9 cellular contexts compared by ENCODE assay signal in the genomic region with DNA sequence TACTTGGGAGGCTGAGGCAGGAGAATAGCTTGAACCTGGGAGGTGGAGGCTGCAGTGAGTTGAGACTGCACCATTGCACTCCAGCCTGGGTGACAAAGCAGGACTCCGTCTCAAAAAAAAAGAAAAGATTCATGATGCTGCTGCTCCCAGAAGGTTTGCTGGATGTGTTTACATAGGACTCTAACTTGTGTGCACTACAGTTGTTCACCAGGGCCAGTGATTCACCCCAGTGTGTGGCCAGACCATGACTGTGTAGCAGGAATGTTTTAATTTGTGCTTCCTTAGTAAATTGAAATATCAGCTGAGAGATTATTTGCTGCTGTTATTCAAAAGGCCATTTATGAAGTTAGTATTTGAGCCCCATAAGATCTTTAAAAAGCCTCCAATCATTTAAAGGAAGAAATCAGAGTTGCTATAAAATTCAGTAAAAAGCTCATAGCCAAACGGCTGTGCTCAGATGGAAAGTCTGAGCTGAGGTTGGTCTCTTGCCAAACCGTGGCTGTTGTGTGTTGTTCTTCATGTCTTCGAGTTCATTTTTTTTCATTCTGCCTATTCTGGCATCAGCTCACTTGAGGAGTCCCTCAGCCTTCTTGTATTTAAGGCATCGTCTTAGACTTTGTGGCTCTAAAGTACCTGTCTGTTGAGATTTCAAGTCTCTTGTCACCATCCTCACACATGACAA. TPM values are rescaled to one million over a fixed set of nuclear protein-coding genes. Genes with fewer than 3 reads are reported as not detected.
DNase-seq lines count a peak whose midpoint lies in the region; ATAC-seq and TF ChIP-seq lines count a peak whose summit lies in the region.
"Had no signal": no experiment of that assay in that cellular context is flagged by ENCODE, and none has a peak within 500 bp of the region (broad histone marks: within the 10 kb centered on the region; RNA-seq: fewer than 3 reads in every experiment).

No MANE protein-coding gene starts in this region.

- POLR2A ChIA-PET in IMR-90 (lab: Charles Lee; ENCODE audit: unreplicated experiment): no interaction called here

- H3K27ac Mint-ChIP-seq in nephron progenitor cell: peak overlapping the region; percentile 76
- H3K27ac Mint-ChIP-seq: T-helper 1 cell treated with Interleukin-12 subunit alpha and Interleukin-12 subunit beta and Interleukin-4 antibody, amounts not matched to agents 30 μg/mL and 1 μg/mL, for 36 hours had no signal

- H3K23ac ChIP-seq in IMR-90 (ENCODE audit: low read depth, low read length): peak overlapping the region; percentile 72; the same call in 1 of the 2 replicates

- intact Hi-C loops in IMR-90 (cut with micrococcal nuclease) (no loop called here), psoas muscle (cut with DNase I) (no loop called here)

- H3K27ac ChIP-seq in IMR-90 (ENCODE audit: insufficient read depth, low read length) (peak overlapping the region; percentile 47; the same call in 1 of the 2 replicates), psoas muscle (no peak overlapping the region)

- H4K5ac ChIP-seq in IMR-90 (ENCODE audit: low read depth, low read length): no peak overlapping the region; the same call in 1 of the 2 replicates

- H3K4me1 ChIP-seq in IMR-90 (ENCODE audit: control insufficient read depth, insufficient read depth, low read length) (peaks cover 6% of the 10 kb centered on the region), psoas muscle (no peaks in the 10 kb centered on the region)

- TF ChIP-seq CTCF in IMR-90 (conservative IDR thresholded peaks at IDR 0.05; ENCODE audit: low read depth, low read length) (no peak), nephron progenitor cell (IDR thresholded peaks at IDR 0.05) (no peak), psoas muscle (IDR thresholded peaks at IDR 0.05) (no peak)

- ATAC-seq in IMR-90 (ENCODE audit: low read depth): peak; percentile 91
- ATAC-seq in psoas muscle: no peak
- ATAC-seq in GM18909 (IDR thresholded peaks at IDR 0.05; ENCODE audit: poor library complexity, unreplicated experiment): no peak

- no peak overlapping the region for H2AFZ ChIP-seq in IMR-90 (replicated peaks; ENCODE audit: low read length, poor library complexity)

- peak overlapping the region; percentile 67 for H2BK20ac ChIP-seq in IMR-90 (ENCODE audit: low read depth, low read length)

- no peak overlapping the region for H3K9ac ChIP-seq in IMR-90 (ENCODE audit: low read depth, low read length)

- peak overlapping the region; percentile 23; the same call in 1 of the 2 replicates for H3K4me2 ChIP-seq in IMR-90 (ENCODE audit: low read depth, low read length)

- WGBS in IMR-90 (ENCODE audit: extremely low coverage in 2 of 2, insufficient read length in 1 of 2), 2 experiments: 25% methylated on average over 4 of the region's 5 CpGs; no CpG with 5 or more reads in 1 of the 2 experiments
- 56 to 62% (median 57%) methylated on average over 5 of the region's 5 CpGs for WGBS in psoas muscle, 3 donors

- peak overlapping the region; percentile 16 for H2AK5ac ChIP-seq in IMR-90 (ENCODE audit: low read depth, low read length)

- dilution Hi-C loops in IMR-90 (cut with HindIII; ENCODE audit: low sequenced_read_pairs, unreplicated experiment): no loop called here

- CTCF ChIA-PET in IMR-90 (lab: Yijun Ruan, JAX): interaction anchor here (0.7 kb wide), 1 partner anchor 49 kb away, joined by 3 read pairs; a partner anchor contains a TSS

- H3K9me1 ChIP-seq in IMR-90 (ENCODE audit: insufficient read depth, low read length): peaks cover 5% of the 10 kb centered on the region; the same call in 1 of the 2 replicates

- no peaks in the 10 kb centered on the region for H3K4me1 Mint-ChIP-seq in nephron progenitor cell

- H3K27me3 ChIP-seq in IMR-90 (ENCODE audit: control insufficient read depth, insufficient read depth, low read length) (no peaks in the 10 kb centered on the region), psoas muscle (ENCODE audit: insufficient read depth in 3 of 3, low read length in 2 of 3) (no peaks in the 10 kb centered on the region)

- H3K14ac ChIP-seq in IMR-90 (replicated peaks; ENCODE audit: low read depth, low read length): peak overlapping the region; percentile 54

- peak overlapping the region in 1 of 2 experiments; percentile 68; a peak in 2 of 4 replicates for H4K8ac ChIP-seq in IMR-90 (ENCODE audit: low read depth in 2 of 2, low read length in 2 of 2)

- 0 out of 2 replicates have a peak, but pooled peaks have one; percentile 1 for TF ChIP-seq RAD21 in IMR-90 (IDR thresholded peaks at IDR 0.05; ENCODE audit: low read length)

- no peaks in the 10 kb centered on the region for H4K20me1 ChIP-seq in IMR-90 (ENCODE audit: insufficient read depth, low read length)

- H3K27me3 Mint-ChIP-seq in nephron progenitor cell (ENCODE audit: low read depth, poor library complexity): peaks cover 2% of the 10 kb centered on the region

- peak overlapping the region; percentile 77 for H2BK5ac ChIP-seq in IMR-90 (ENCODE audit: low read depth, low read length, poor library complexity, severe bottlenecking)

- H3K4me3 ChIP-seq in IMR-90 (ENCODE audit: insufficient read depth, low read depth, low read length): no peak overlapping the region
- H3K4me3 ChIP-seq in psoas muscle: no peak overlapping the region

- H3K56ac ChIP-seq in IMR-90 (ENCODE audit: extremely low read depth, insufficient read depth, low read length): peak overlapping the region; percentile 22

- peak overlapping the region; percentile 61 for H2BK120ac ChIP-seq in IMR-90 (ENCODE audit: low read depth, low read length)

- H3K4ac ChIP-seq in IMR-90 (ENCODE audit: low read depth, low read length): peak overlapping the region; percentile 54

- H3K79me1 ChIP-seq in IMR-90 (ENCODE audit: low read depth in 1 of 2, low read length in 2 of 2): 0 out of 4 replicates have a peak, but pooled peaks cover 0 to 4% of the 10 kb centered on the region in 2 experiments

- TF ChIP-seq POLR2A in IMR-90 (IDR thresholded peaks at IDR 0.05; ENCODE audit: low read depth, low read length): no peak

- in situ Hi-C loops in IMR-90 (cut with MboI; ENCODE audit: low sequenced_read_pairs): no loop called here

- peak overlapping the region; percentile 7; the same call in 1 of the 3 replicates for H2BK15ac ChIP-seq in IMR-90 (ENCODE audit: low read depth, low read length)

- peak; percentile 87 for DNase-seq in AG08396 (ENCODE audit: low spot score)
- DNase-seq in IMR-90: peak; percentile 97
- DNase-seq in dedifferentiated amniotic fluid mesenchymal stem cell (ENCODE audit: extremely low spot score): peak; percentile 45
- no peak for DNase-seq in nephron progenitor cell
- no peak for DNase-seq in psoas muscle
- DNase-seq in epidermal melanocyte (ENCODE audit: insufficient read length, low spot score): no peak
- DNase-seq in NOMO-1 treated with DMSO at 0.1 percent for 48 hours (lab: John Stamatoyannopoulos, UW; ENCODE audit: unreplicated experiment): no peak

- peaks cover 4% of the 10 kb centered on the region; the same call in 1 of the 2 replicates for H3K36me3 ChIP-seq in IMR-90 (ENCODE audit: control insufficient read depth, insufficient read depth, low read length)
- H3K36me3 ChIP-seq in psoas muscle (ENCODE audit: insufficient read depth in 1 of 2, low read depth in 1 of 2): peaks cover 0 to 62% of the 10 kb centered on the region in 2 donors

- H2AK9ac ChIP-seq in IMR-90 (replicated peaks; ENCODE audit: low read depth, low read length, poor library complexity): peak overlapping the region; percentile 18

- peak overlapping the region; percentile 11; the same call in 1 of the 2 replicates for H3K18ac ChIP-seq in IMR-90 (ENCODE audit: low read depth, low read length)

- H3K4me3 Mint-ChIP-seq in nephron progenitor cell: no peak overlapping the region
- H3K4me3 Mint-ChIP-seq: T-helper 1 cell treated with Interleukin-12 subunit alpha and Interleukin-12 subunit beta and Interleukin-4 antibody, amounts not matched to agents 30 μg/mL and 1 μg/mL, for 36 hours had no signal

- H3K9me3 ChIP-seq in IMR-90 (ENCODE audit: control insufficient read depth, insufficient read depth, low read length) (no peaks in the 10 kb centered on the region), psoas muscle (no peaks in the 10 kb centered on the region)

- peaks cover 49% of the 10 kb centered on the region for H3K36me3 Mint-ChIP-seq in nephron progenitor cell (ENCODE audit: low read depth)

- no TSS peak for BruUV-seq in IMR-90 (replicated peaks; lab: Mats Ljungman, UMichigan)

- peak overlapping the region; percentile 17; the same call in 1 of the 2 replicates for H4K91ac ChIP-seq in IMR-90 (ENCODE audit: insufficient read depth, low read depth, low read length)

- H3K9me3 Mint-ChIP-seq in nephron progenitor cell: no peaks in the 10 kb centered on the region
- H3K9me3 Mint-ChIP-seq: T-helper 1 cell treated with Interleukin-12 subunit alpha and Interleukin-12 subunit beta and Interleukin-4 antibody, amounts not matched to agents 30 μg/mL and 1 μg/mL, for 36 hours had no signal

TF ChIP-seq in IMR-90, 13 proteins besides CTCF, POLR2A, EP300 and RAD21 (continues in another document):
- TF ChIP-seq CEBPB (IDR thresholded peaks at IDR 0.05; ENCODE audit: low read depth, low read length) (no peak), BHLHE40 (IDR thresholded peaks at IDR 0.05; ENCODE audit: low read depth, low read length) (0 out of 2 replicates have a peak, but pooled peaks have one; percentile 22), FOS (IDR thresholded peaks at IDR 0.05; ENCODE audit: low read depth, low read length) (peak; percentile 91), NFE2L2 (IDR thresholded peaks at IDR 0.05; ENCODE audit: low read depth, low read length) (no peak)
- TF ChIP-seq, protein P1, sequence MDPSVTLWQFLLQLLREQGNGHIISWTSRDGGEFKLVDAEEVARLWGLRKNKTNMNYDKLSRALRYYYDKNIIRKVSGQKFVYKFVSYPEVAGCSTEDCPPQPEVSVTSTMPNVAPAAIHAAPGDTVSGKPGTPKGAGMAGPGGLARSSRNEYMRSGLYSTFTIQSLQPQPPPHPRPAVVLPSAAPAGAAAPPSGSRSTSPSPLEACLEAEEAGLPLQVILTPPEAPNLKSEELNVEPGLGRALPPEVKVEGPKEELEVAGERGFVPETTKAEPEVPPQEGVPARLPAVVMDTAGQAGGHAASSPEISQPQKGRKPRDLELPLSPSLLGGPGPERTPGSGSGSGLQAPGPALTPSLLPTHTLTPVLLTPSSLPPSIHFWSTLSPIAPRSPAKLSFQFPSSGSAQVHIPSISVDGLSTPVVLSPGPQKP (IDR thresholded peaks at IDR 0.05; ENCODE audit: borderline replicate concordance, low read depth, low read length): no peak

RNA-seq across cellular contexts. Expression of a gene that starts 18.1 kb away (rescaled TPM):
- total RNA-seq in IMR-90 (2012; rRNA removed) (187 and 216 TPM in 2 replicates), psoas muscle (10 to 100 TPM; 25.1 to 39.2 (median 28.4) TPM)
- polyA plus RNA-seq in IMR-90 (2012; rRNA removed) (103 and 118 TPM in 2 replicates), psoas muscle (10 to 100 TPM; 24.9 to 33.1 (median 29.5) TPM)
- 89.5 and 99.0 TPM in 2 replicates for polyA plus RNA-seq in IMR-90 (2012; cell fraction: cytosol; rRNA removed)
- polyA plus RNA-seq in IMR-90 (2012; cell fraction: nucleus; rRNA removed; ENCODE audit: low replicate concordance): 78.3 and 98.0 TPM in 2 replicates

RNA-seq across cellular contexts. Expression of a gene that starts 49.5 kb away (rescaled TPM):
- 9.9 and 11.4 TPM in 2 replicates for total RNA-seq in IMR-90 (2012; rRNA removed)
- 10.6 and 12.3 TPM in 2 replicates for polyA plus RNA-seq in IMR-90 (2012; rRNA removed)
- 5.4 and 6.6 TPM in 2 replicates for polyA plus RNA-seq in IMR-90 (2012; cell fraction: cytosol; rRNA removed)
- polyA plus RNA-seq in IMR-90 (2012; cell fraction: nucleus; rRNA removed; ENCODE audit: low replicate concordance): 3.8 and 5.6 TPM in 2 replicates
- total RNA-seq in psoas muscle: 1 to 10 TPM; 2.2 to 7.6 (median 6.6) TPM
- 10 to 100 TPM in 1 of 3 donors, 1 to 10 TPM in 2; 7.5 to 31.4 (median 7.5) TPM for polyA plus RNA-seq in psoas muscle

Comparison
In these comparisons a context has a peak if more than half of its experiments do, and no peak if none do; other contexts are left out.
1. DNase-seq: peak in AG08396 (single experiment), IMR-90 (single experiment) and dedifferentiated amniotic fluid mesenchymal stem cell (single experiment); none in nephron progenitor cell (single experiment), psoas muscle (0 of 2), epidermal melanocyte (single experiment) and NOMO-1 treated with DMSO at 0.1 percent for 48 hours (single experiment).